10 cellular contexts compared by ENCODE assay signal in the genomic region with DNA sequence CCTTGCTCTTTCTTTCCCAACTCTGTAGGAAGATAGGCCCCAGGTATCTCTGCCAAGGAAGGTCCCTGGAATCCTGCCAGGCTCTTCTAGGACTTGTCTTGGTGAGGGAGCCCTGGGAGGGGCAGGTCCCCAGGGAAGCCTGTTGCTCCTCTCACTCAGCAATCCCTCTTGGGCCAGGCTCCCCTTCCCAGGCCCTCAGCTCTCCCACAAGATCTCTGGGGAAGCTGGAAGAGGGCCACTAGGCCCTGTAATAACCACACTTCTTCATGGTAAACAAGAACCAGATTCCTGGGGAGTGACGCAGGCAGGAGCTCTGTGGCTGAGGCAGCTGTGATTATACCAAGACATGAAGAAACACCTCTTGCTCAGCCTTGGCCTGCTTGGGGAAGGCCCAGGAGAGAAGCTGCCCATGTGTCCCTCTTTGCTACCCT. TPM values are rescaled to one million over a fixed set of nuclear protein-coding genes. Genes with fewer than 3 reads are reported as not detected.
A peak's percentile ranks its signal among the peaks of the same experiment; 100 is the strongest.
DNase-seq lines count a peak whose midpoint lies in the region; ATAC-seq and TF ChIP-seq lines count a peak whose summit lies in the region.
"Had no signal": no experiment of that assay in that cellular context is flagged by ENCODE, and none has a peak within 500 bp of the region (broad histone marks: within the 10 kb centered on the region; RNA-seq: fewer than 3 reads in every experiment).

No MANE protein-coding gene starts in this region.

- DNase-seq in Panc1 (ENCODE audit: low read depth, low spot score): peak; percentile 62
- peak; percentile 99 for DNase-seq in fibroblast of pulmonary artery (ENCODE audit: low read depth)
- peak; percentile 83 for DNase-seq in posterior vena cava (ENCODE audit: low spot score)
- DNase-seq in NCI-H774 (lab: John Stamatoyannopoulos, UW): no peak
- no peak for DNase-seq in 8988T
- DNase-seq: activated naive CD8-positive, alpha-beta T cell treated with anti-CD3 and anti-CD28 coated beads, Interleukin-2, amount 50 U/mL, for 24 hours; stimulated activated CD4-positive, alpha-beta T cell treated with anti-CD3 and anti-CD28 coated beads, Interleukin-12 subunit alpha, Interleukin-12 subunit beta, amount 100 ng/mL, for 4 hours had no signal

- H3K4me1 ChIP-seq in BLaER1 (peaks cover 100% of the 10 kb centered on the region), Panc1 (ENCODE audit: control insufficient read depth, insufficient read depth, low read length) (peaks cover 6% of the 10 kb centered on the region)

- POLR2A ChIA-PET in Panc1 (lab: Charles Lee): interaction anchor here (0.6 kb wide), 1 partner anchor 114 kb away, joined by 3 read pairs; no protein-coding TSS in a partner anchor

- H3K4me3 ChIP-seq in BLaER1 (no peak overlapping the region), Panc1 (ENCODE audit: low read depth in 2 of 2, low read length in 2 of 2) (no peak overlapping the region), fibroblast of pulmonary artery (replicated peaks; ENCODE audit: low read depth, low read length) (no peak overlapping the region)

- CTCF ChIA-PET in Panc1 (lab: Charles Lee): interaction anchor here (0.6 to 3.3 kb wide), 2 partner anchors 10 to 22 kb away, joined by 3 to 12 read pairs; no protein-coding TSS in a partner anchor

- H3K27ac ChIP-seq in BLaER1 (peak overlapping the region; percentile 61), Panc1 (ENCODE audit: low read length) (0 out of 2 replicates have a peak overlapping the region, but pooled peaks have one; percentile 8)

- no peaks in the 10 kb centered on the region for H3K27me3 ChIP-seq in BLaER1
- peaks cover 2% of the 10 kb centered on the region; the same call in 1 of the 2 replicates for H3K27me3 ChIP-seq in Panc1 (ENCODE audit: control insufficient read depth, insufficient read depth, low read length)

- TF ChIP-seq CTCF in Panc1 (IDR thresholded peaks at IDR 0.05) (no peak), fibroblast of pulmonary artery (IDR thresholded peaks at IDR 0.05; ENCODE audit: low read length, missing control alignments) (no peak)

- no peaks in the 10 kb centered on the region for H4K20me1 ChIP-seq in BLaER1

- no peaks in the 10 kb centered on the region for H3K36me3 ChIP-seq in BLaER1
- no peaks in the 10 kb centered on the region for H3K36me3 ChIP-seq in Panc1 (ENCODE audit: control insufficient read depth, insufficient read depth, low read length)

- H3K9me3 ChIP-seq in BLaER1 (no peaks in the 10 kb centered on the region), Panc1 (ENCODE audit: control insufficient read depth, insufficient read depth, low read depth, low read length) (no peaks in the 10 kb centered on the region)

- peak overlapping the region; percentile 5; the same call in 1 of the 2 replicates for H3K9ac ChIP-seq in BLaER1

- H3K4me2 ChIP-seq in BLaER1: peak overlapping the region; percentile 87

- in situ Hi-C loops in Panc1 (cut with HindIII; ENCODE audit: low pct_unique_long_range_greater_than_20kb, low sequenced_read_pairs): no loop called here

- ATAC-seq in Panc1 (peak; percentile 96), HG03280 (IDR thresholded peaks at IDR 0.05; ENCODE audit: unreplicated experiment) (no peak), GM21717 (IDR thresholded peaks at IDR 0.05; ENCODE audit: unreplicated experiment) (no peak)
- ATAC-seq: activated naive CD8-positive, alpha-beta T cell treated with anti-CD3 and anti-CD28 coated beads, Interleukin-2, amount 50 U/mL, for 24 hours had no signal

- BruUV-seq in Panc1 (replicated peaks; lab: Mats Ljungman, UMichigan): no TSS peak

- intact Hi-C loops in Panc1 (cut with micrococcal nuclease; ENCODE audit: unreplicated experiment): no loop called here
- intact Hi-C loops in posterior vena cava (cut with DNase I): no loop called here

RNA-seq across cellular contexts. Expression of a gene that starts 9.9 kb away (rescaled TPM):
- total RNA-seq in Panc1 (2021; ENCODE audit: unreplicated experiment) (72.4 TPM), posterior vena cava (100 to 1,000 TPM in 1 of 2 donors, 10 to 100 TPM in 1; 69.0 to 102 TPM)
- 52.2 TPM for polyA plus RNA-seq in Panc1 (2012; ENCODE audit: insufficient read length)

RNA-seq across cellular contexts. Expression of a gene that starts 39.4 kb away (rescaled TPM):
- total RNA-seq in Panc1 (2021; ENCODE audit: unreplicated experiment): 12.0 TPM
- 7.2 TPM for polyA plus RNA-seq in Panc1 (2012; ENCODE audit: insufficient read length)
- total RNA-seq in posterior vena cava: 10 to 100 TPM in 1 of 2 donors, 1 to 10 TPM in 1; 8.4 to 10.7 TPM

Comparison
In these comparisons a context has a peak if more than half of its experiments do, and no peak if none do; other contexts are left out.
1. DNase-seq: peak in Panc1 (single experiment), fibroblast of pulmonary artery (single experiment) and posterior vena cava (single experiment); none in NCI-H774 (single experiment) and 8988T (single experiment).